Comparison of ENCODE assay signal across 17 cellular contexts in the genomic region with DNA sequence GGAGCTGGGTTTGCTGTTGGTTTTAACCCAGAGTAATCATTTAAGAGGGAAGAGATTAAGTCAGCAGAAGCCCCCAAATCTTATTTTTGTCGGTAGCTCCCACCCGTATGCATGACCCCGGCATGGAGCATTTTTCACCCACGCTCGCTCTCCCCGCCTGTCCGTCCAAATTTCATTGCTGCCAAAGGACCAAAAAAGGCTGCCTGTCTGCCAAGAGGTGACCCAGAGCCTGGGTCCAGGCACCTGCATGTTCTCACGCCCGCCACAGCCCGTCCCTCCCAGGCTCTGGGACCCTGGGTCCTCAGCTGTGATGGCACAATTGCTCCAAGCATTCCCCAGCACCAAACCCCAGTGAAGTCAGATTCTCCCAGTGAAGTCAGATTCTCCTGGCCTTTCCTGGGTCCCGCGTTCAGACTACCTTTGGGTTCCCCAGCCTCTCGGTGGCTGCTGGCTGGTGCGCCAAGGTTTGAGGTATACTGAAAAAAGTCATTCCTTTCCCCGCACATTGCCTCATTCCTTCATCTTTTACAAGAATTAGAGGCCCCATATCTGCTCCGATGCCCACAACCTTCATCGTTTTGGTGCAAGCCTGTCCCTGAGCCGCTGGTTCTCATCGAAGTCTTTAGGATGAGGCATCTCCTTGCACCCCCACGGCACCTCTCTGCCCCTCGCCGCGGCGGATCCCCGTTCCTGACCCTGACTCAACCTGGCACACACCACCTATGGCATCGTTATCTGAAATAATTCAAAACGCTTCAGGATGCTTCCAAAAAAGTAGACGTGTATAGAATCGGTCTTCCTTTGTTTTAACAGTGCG. TPM values are rescaled to one million over a fixed set of nuclear protein-coding genes. Genes with fewer than 3 reads are reported as not detected.
"Had no signal": no experiment of that assay in that cellular context is flagged by ENCODE, and none has a peak within 500 bp of the region (broad histone marks: within the 10 kb centered on the region; RNA-seq: fewer than 3 reads in every experiment).

No MANE protein-coding gene starts in this region.

- H3K4me3 Mint-ChIP-seq: activated CD8-positive, alpha-beta T cell treated with anti-CD3 and anti-CD28 coated beads, Interleukin-2, amount 10 ng/mL, durations not matched to agents 7 days and 5 days; naive thymus-derived CD4-positive, alpha-beta T cell; stimulated activated naive CD8-positive, alpha-beta T cell treated with anti-CD3 and anti-CD28 coated beads, Interleukin-15, amount 100 ng/mL, for 72 hours; WTC11 had no signal

- H3K36me3 Mint-ChIP-seq: activated naive CD4-positive, alpha-beta T cell treated with anti-CD3 and anti-CD28 coated beads, Interleukin-2, amount 50 U/mL, for 72 hours; WTC11 had no signal

- DNase-seq: activated CD4-positive, alpha-beta T cell treated with anti-CD3 and anti-CD28 coated beads for 4 hours; activated CD8-positive, alpha-beta memory T cell treated with anti-CD3 and anti-CD28 coated beads, Interleukin-2, amount 50 U/mL, for 4 hours; activated CD8-positive, alpha-beta T cell treated with anti-CD3 and anti-CD28 coated beads, Interleukin-2, amount 10 ng/mL, durations not matched to agents 7 days and 5 days; activated effector memory CD4-positive, alpha-beta T cell treated with anti-CD3 and anti-CD28 coated beads, Interleukin-2, amount 50 U/mL, for 16 hours; activated T-cell treated with anti-CD3 and anti-CD28 coated beads, Interleukin-2, amount 50 U/mL, for 48 hours; body of pancreas; cerebellar nuclear complex; dermis blood vessel endothelial cell; naive thymus-derived CD4-positive, alpha-beta T cell; stimulated activated naive CD8-positive, alpha-beta T cell treated with anti-CD3 and anti-CD28 coated beads, Interleukin-15, amount 100 ng/mL, for 72 hours; T-helper 2 cell; thyroid gland had no signal

- H3K9me3 Mint-ChIP-seq: activated naive CD4-positive, alpha-beta T cell treated with anti-CD3 and anti-CD28 coated beads, Interleukin-2, amount 50 U/mL, for 72 hours; naive thymus-derived CD4-positive, alpha-beta T cell; stimulated activated naive CD8-positive, alpha-beta T cell treated with anti-CD3 and anti-CD28 coated beads, Interleukin-15, amount 100 ng/mL, for 72 hours; WTC11 had no signal

- H3K4me1 Mint-ChIP-seq: stimulated activated naive CD8-positive, alpha-beta T cell treated with anti-CD3 and anti-CD28 coated beads, Interleukin-15, amount 100 ng/mL, for 72 hours had no signal

- H3K9me3 ChIP-seq: body of pancreas, gastroesophageal sphincter, thyroid gland had no signal

- H3K27me3 ChIP-seq: body of pancreas, thyroid gland had no signal

- H3K27ac ChIP-seq: body of pancreas, epithelial cell of prostate, gastroesophageal sphincter, thyroid gland had no signal

- H3K4me3 ChIP-seq: body of pancreas, smooth muscle cell, thyroid gland had no signal

- H3K4me1 ChIP-seq: body of pancreas, thyroid gland had no signal

- H3K27ac Mint-ChIP-seq: activated CD8-positive, alpha-beta T cell treated with anti-CD3 and anti-CD28 coated beads, Interleukin-2, amount 10 ng/mL, durations not matched to agents 7 days and 5 days; stimulated activated naive CD8-positive, alpha-beta T cell treated with anti-CD3 and anti-CD28 coated beads, Interleukin-15, amount 100 ng/mL, for 72 hours; WTC11 had no signal

- ATAC-seq: activated CD8-positive, alpha-beta T cell treated with anti-CD3 and anti-CD28 coated beads, Interleukin-2, amount 10 ng/mL, durations not matched to agents 7 days and 5 days; activated naive CD4-positive, alpha-beta T cell treated with anti-CD3 and anti-CD28 coated beads, Interleukin-2, amount 50 U/mL, for 72 hours; body of pancreas; gastroesophageal sphincter; naive thymus-derived CD4-positive, alpha-beta T cell; stimulated activated naive CD8-positive, alpha-beta T cell treated with anti-CD3 and anti-CD28 coated beads, Interleukin-15, amount 100 ng/mL, for 72 hours; WTC11 had no signal

- H3K27me3 Mint-ChIP-seq: naive thymus-derived CD4-positive, alpha-beta T cell; stimulated activated naive CD8-positive, alpha-beta T cell treated with anti-CD3 and anti-CD28 coated beads, Interleukin-15, amount 100 ng/mL, for 72 hours had no signal

- H3K4me2 ChIP-seq: smooth muscle cell had no signal

RNA-seq across cellular contexts. Expression of a gene that starts 59.3 kb away (rescaled TPM):
- total RNA-seq: activated CD8-positive, alpha-beta T cell treated with anti-CD3 and anti-CD28 coated beads, Interleukin-2, amount 10 ng/mL, durations not matched to agents 7 days and 5 days; activated naive CD4-positive, alpha-beta T cell treated with anti-CD3 and anti-CD28 coated beads, Interleukin-2, amount 50 U/mL, for 72 hours; body of pancreas; dermis blood vessel endothelial cell; thyroid gland had no signal
- polyA plus RNA-seq: naive thymus-derived CD4-positive, alpha-beta T cell had no signal
